Comparison of ENCODE assay signal across 1 cellular context in genomic region chr3:195537995-195538394, GRCh38.
TF ChIP-seq lines count a peak whose summit lies in the region.

No MANE protein-coding gene starts in this region.

TF ChIP-seq in GM12878, 131 proteins besides CTCF, POLR2A, EP300 and RAD21 (continued from another document):
- TF ChIP-seq DPF2 (IDR thresholded peaks at IDR 0.05) (peak; percentile 42), MEF2A (IDR thresholded peaks at IDR 0.05; ENCODE audit: insufficient read depth, low read depth, low read length) (peak; percentile 35; the same call in 1 of the 2 replicates), SMAD5 (IDR thresholded peaks at IDR 0.05; ENCODE audit: low read depth) (no peak), ZNF24 (IDR thresholded peaks at IDR 0.05) (no peak), TCF12 (IDR thresholded peaks at IDR 0.05; ENCODE audit: low read depth, low read length) (peak; percentile 77; the same call in 1 of the 2 replicates), RELB (IDR thresholded peaks at IDR 0.05; ENCODE audit: low read depth) (peak; percentile 57; the same call in 1 of the 2 replicates), TCF3 (IDR thresholded peaks at IDR 0.05; ENCODE audit: borderline replicate concordance, insufficient read depth, low read depth, low read length) (peak; percentile 93; the same call in 1 of the 2 replicates), CREM (IDR thresholded peaks at IDR 0.05; ENCODE audit: low read depth) (peak; percentile 86; the same call in 1 of the 2 replicates), SRF (IDR thresholded peaks at IDR 0.05; ENCODE audit: low read depth in 2 of 2, low read length in 2 of 2) (no peak), ATF2 (IDR thresholded peaks at IDR 0.05; ENCODE audit: low read length) (peak; percentile 61; the same call in 1 of the 2 replicates), SREBF1 (IDR thresholded peaks at IDR 0.05; ENCODE audit: low read length) (peak; percentile 15; the same call in 1 of the 2 replicates), TCF7 (IDR thresholded peaks at IDR 0.05; ENCODE audit: borderline replicate concordance) (no peak), CHD2 (IDR thresholded peaks at IDR 0.05; ENCODE audit: borderline replicate concordance, low read depth, low read length) (0 out of 2 replicates have a peak, but pooled peaks have one; percentile 27), CREB1 (IDR thresholded peaks at IDR 0.05; ENCODE audit: low read depth) (peak; percentile 86), CUX1 (IDR thresholded peaks at IDR 0.05; ENCODE audit: insufficient replicate concordance, low read depth, low read length) (no peak), SKIL (IDR thresholded peaks at IDR 0.05; ENCODE audit: low read depth, poor library complexity, severe bottlenecking) (peak; percentile 48), RUNX3 (IDR thresholded peaks at IDR 0.05; ENCODE audit: low read length) (peak; percentile 68), MXI1 (IDR thresholded peaks at IDR 0.05; ENCODE audit: low read depth, low read length) (no peak), IRF4 (IDR thresholded peaks at IDR 0.05; ENCODE audit: low read depth, low read length) (peak; percentile 62; the same call in 1 of the 2 replicates), NFIC (IDR thresholded peaks at IDR 0.05; ENCODE audit: low read depth, low read length) (peak; percentile 37; the same call in 1 of the 2 replicates), YY1 (IDR thresholded peaks at IDR 0.05; ENCODE audit: low read depth, low read length) (peak; percentile 73), IKZF1 (conservative IDR thresholded peaks at IDR 0.05) (peak; percentile 80), EGR1 (IDR thresholded peaks at IDR 0.05; ENCODE audit: borderline replicate concordance in 1 of 2, low read depth in 2 of 2, low read length in 2 of 2) (no peak), ZNF274 (IDR thresholded peaks at IDR 0.05; ENCODE audit: insufficient read depth, insufficient read length) (no peak), MTA2 (IDR thresholded peaks at IDR 0.05; ENCODE audit: low read depth) (peak; percentile 41; the same call in 1 of the 2 replicates), ZBED1 (IDR thresholded peaks at IDR 0.05; ENCODE audit: borderline replicate concordance) (peak; percentile 76; the same call in 1 of the 2 replicates), ATF7 (IDR thresholded peaks at IDR 0.05; ENCODE audit: low read depth) (peak; percentile 75), NBN (IDR thresholded peaks at IDR 0.05) (0 out of 2 replicates have a peak, but pooled peaks have one; percentile 31), BHLHE40 (IDR thresholded peaks at IDR 0.05; ENCODE audit: borderline replicate concordance in 1 of 2, low read depth in 2 of 2, low read length in 1 of 2) (peak; percentile 26 to 54; a peak in 1 of 4 replicates), ZNF207 (IDR thresholded peaks at IDR 0.05; ENCODE audit: borderline replicate concordance) (no peak)
